Comparison of ENCODE assay signal across 1 cellular context in the genomic region with DNA sequence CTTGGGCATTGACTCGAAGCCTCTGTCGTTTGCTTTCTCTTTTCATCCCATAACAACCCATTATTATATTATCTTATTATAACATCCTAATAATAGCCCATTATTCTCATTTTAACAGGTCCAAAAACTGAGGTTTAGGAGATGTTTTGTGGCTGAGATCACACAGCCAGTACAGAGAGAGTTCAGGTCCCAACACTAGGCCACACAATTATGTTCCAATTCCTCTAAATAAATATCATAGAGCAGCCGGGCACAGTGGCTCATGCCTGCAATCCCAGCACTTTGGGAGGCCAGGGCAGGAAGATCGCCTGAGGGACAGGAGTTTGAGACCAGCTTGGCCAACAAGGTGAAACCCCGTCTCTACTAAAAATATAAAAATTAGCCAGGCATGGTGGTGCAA.
TF ChIP-seq lines count a peak whose summit lies in the region.

No MANE protein-coding gene starts in this region.

TF ChIP-seq in IMR-90, 13 proteins besides CTCF, POLR2A, EP300 and RAD21 (continued from another document):
- TF ChIP-seq, protein P1, sequence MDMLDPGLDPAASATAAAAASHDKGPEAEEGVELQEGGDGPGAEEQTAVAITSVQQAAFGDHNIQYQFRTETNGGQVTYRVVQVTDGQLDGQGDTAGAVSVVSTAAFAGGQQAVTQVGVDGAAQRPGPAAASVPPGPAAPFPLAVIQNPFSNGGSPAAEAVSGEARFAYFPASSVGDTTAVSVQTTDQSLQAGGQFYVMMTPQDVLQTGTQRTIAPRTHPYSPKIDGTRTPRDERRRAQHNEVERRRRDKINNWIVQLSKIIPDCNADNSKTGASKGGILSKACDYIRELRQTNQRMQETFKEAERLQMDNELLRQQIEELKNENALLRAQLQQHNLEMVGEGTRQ (IDR thresholded peaks at IDR 0.05; ENCODE audit: low read depth, low read length) = no peak
